8 cellular contexts compared by ENCODE assay signal in genomic region chr2:105269426-105269825, GRCh38. TPM values are rescaled to one million over a fixed set of nuclear protein-coding genes. Genes with fewer than 3 reads are reported as not detected.
"Had no signal": no experiment of that assay in that cellular context is flagged by ENCODE, and none has a peak within 500 bp of the region (broad histone marks: within the 10 kb centered on the region; RNA-seq: fewer than 3 reads in every experiment).

No MANE protein-coding gene starts in this region.

- H3K4me1 Mint-ChIP-seq: IgD-negative memory B cell had no signal

- H3K27ac Mint-ChIP-seq: IgD-negative memory B cell had no signal

- H3K9me3 Mint-ChIP-seq: IgD-negative memory B cell had no signal

- H3K27ac ChIP-seq: HL-60 had no signal

- H3K4me3 Mint-ChIP-seq: IgD-negative memory B cell had no signal

- ATAC-seq: HepG2, K562 had no signal

- H3K4me3 ChIP-seq: K562 had no signal

- DNase-seq: IMR-90, KBM-7 had no signal

- H3K27me3 Mint-ChIP-seq: IgD-negative memory B cell had no signal

RNA-seq across cellular contexts. Expression of gene GPR45, which starts 27.9 kb away (rescaled TPM):
- total RNA-seq: HepG2, HT-29, HT1080, IMR-90, K562 had no signal
- polyA plus RNA-seq: HepG2, IgD-negative memory B cell, IMR-90, K562 had no signal
